ENCODE assay signal across 7 cellular contexts in the genomic region with DNA sequence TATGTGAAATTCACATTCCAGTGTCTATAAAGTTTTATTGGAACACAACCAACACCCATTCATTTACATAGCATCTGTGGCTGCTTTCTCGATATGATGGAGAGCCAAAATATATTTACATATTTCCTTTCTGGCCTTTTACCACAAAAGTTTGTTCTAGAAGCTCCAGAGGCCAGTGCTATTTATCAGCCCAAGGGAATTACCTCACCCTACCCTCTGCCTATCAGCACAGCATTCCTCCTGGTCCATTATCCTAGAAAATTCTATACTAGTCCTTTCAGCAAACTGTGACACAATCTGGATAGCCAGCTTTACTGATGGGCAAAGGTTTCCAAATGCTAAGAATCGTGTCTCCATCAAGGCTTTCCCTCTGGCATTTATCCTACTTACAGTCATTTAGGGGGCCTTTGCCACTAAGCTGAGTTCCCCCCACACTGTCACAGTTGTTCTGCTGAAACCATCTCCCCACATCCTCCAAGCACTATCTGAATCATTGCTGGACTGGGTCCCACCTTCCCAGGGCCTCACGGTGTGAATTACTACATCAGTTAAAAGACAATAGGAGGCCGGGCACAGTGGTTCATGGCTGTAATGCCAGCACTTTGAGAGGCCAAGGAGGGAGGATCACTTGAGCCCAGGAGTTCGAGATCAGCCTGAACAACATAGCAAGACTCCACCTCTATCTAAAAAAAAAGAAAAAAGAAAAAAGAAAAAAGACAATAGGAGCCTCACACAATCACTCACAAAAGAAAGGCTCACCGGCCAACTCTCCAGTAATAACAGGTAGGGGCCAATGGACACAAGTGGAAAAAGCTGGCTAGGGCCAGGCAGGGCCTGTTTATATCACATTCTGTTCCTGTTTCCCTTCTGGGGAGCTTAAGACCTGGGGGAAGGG. TPM values are rescaled to one million over a fixed set of nuclear protein-coding genes. Genes with fewer than 3 reads are reported as not detected.
A peak's percentile ranks its signal among the peaks of the same experiment; 100 is the strongest.
DNase-seq lines count a peak whose midpoint lies in the region; ATAC-seq, FAIRE-seq and TF ChIP-seq lines count a peak whose summit lies in the region.

No MANE protein-coding gene starts in this region.

- no peak overlapping the region for H3K4me2 ChIP-seq in mesendoderm (ENCODE audit: low read length)

- no peaks in the 10 kb centered on the region for H3K79me2 ChIP-seq in mesendoderm (ENCODE audit: control insufficient read depth, insufficient read depth, low read length)

- no peak for TF ChIP-seq POLR2A in GM12891 (IDR thresholded peaks at IDR 0.05; ENCODE audit: low read depth, low read length)

- no peak for TF ChIP-seq CTCF in HFFc6 (IDR thresholded peaks at IDR 0.05)

- FAIRE-seq in GM12891 (lab: Jason Lieb, UNC) = peak; percentile 59

- peak overlapping the region; percentile 84 for H3K27ac Mint-ChIP-seq in HFFc6
- H3K27ac Mint-ChIP-seq in activated naive CD8-positive, alpha-beta T cell = peak overlapping the region; percentile 25
- H3K27ac Mint-ChIP-seq in natural killer cell treated with Interleukin-12 subunit alpha and Interleukin-12 subunit beta and Interleukin-15 and Interleukin-18, amount 100 ng/mL, for 72 hours = peak overlapping the region; percentile 94 to 98

- H3K9ac ChIP-seq in mesendoderm (ENCODE audit: low read length) = no peak overlapping the region

- peak overlapping the region; percentile 28 for H3K4me3 Mint-ChIP-seq in HFFc6
- H3K4me3 Mint-ChIP-seq in activated naive CD8-positive, alpha-beta T cell = peak overlapping the region; percentile 48
- peak overlapping the region; percentile 80 for H3K4me3 Mint-ChIP-seq in natural killer cell treated with Interleukin-12 subunit alpha and Interleukin-12 subunit beta and Interleukin-15 and Interleukin-18, amount 100 ng/mL, for 72 hours

- no peaks in the 10 kb centered on the region for H3K79me1 ChIP-seq in mesendoderm (ENCODE audit: low read length)

- H2BK15ac ChIP-seq in mesendoderm (replicated peaks; ENCODE audit: low read depth) = no peak overlapping the region

- H3K4me3 ChIP-seq in mesendoderm (ENCODE audit: low read length) = no peak overlapping the region

- no peaks in the 10 kb centered on the region for H3K36me3 ChIP-seq in mesendoderm (ENCODE audit: control insufficient read depth, insufficient read depth, low read length)

- WGBS in mesendoderm (ENCODE audit: extremely low coverage, insufficient coverage, low lambda C conversion rate) = no CpG with 5 or more reads among the region's 6 CpGs

- H2BK120ac ChIP-seq in mesendoderm (ENCODE audit: low read depth, low read length) = no peak overlapping the region

- H3K36me3 Mint-ChIP-seq in HFFc6 (ENCODE audit: low read depth) = peaks cover 14% of the 10 kb centered on the region; the same call in 1 of the 2 replicates
- H3K36me3 Mint-ChIP-seq in activated naive CD8-positive, alpha-beta T cell = peaks cover 11% of the 10 kb centered on the region
- peaks cover 18% of the 10 kb centered on the region for H3K36me3 Mint-ChIP-seq in natural killer cell treated with Interleukin-12 subunit alpha and Interleukin-12 subunit beta and Interleukin-15 and Interleukin-18, amount 100 ng/mL, for 72 hours

- no peak overlapping the region for H3K18ac ChIP-seq in mesendoderm (ENCODE audit: low read length)

- H4K8ac ChIP-seq in mesendoderm (ENCODE audit: low read depth, low read length) = no peak overlapping the region

- no peak overlapping the region for H3K56ac ChIP-seq in mesendoderm (ENCODE audit: low read length)

- no peaks in the 10 kb centered on the region for H3K4me1 ChIP-seq in mesendoderm (ENCODE audit: control insufficient read depth, low read depth, low read length)

- no peak overlapping the region for H4K5ac ChIP-seq in mesendoderm (ENCODE audit: low read length)

- H3K27me3 Mint-ChIP-seq in HFFc6 (ENCODE audit: insufficient read depth) = no peaks in the 10 kb centered on the region; the same call in 1 of the 2 replicates
- H3K27me3 Mint-ChIP-seq in activated naive CD8-positive, alpha-beta T cell = no peaks in the 10 kb centered on the region
- H3K27me3 Mint-ChIP-seq in natural killer cell treated with Interleukin-12 subunit alpha and Interleukin-12 subunit beta and Interleukin-15 and Interleukin-18, amount 100 ng/mL, for 72 hours = no peaks in the 10 kb centered on the region

- peak; percentile 86 to 89 for ATAC-seq in natural killer cell treated with Interleukin-12 subunit alpha and Interleukin-12 subunit beta and Interleukin-15 and Interleukin-18, amount 100 ng/mL, for 72 hours
- no peak for ATAC-seq in left lobe of liver

- no peaks in the 10 kb centered on the region for H3K9me3 Mint-ChIP-seq in HFFc6
- no peaks in the 10 kb centered on the region for H3K9me3 Mint-ChIP-seq in activated naive CD8-positive, alpha-beta T cell (ENCODE audit: low read depth)
- H3K9me3 Mint-ChIP-seq in natural killer cell treated with Interleukin-12 subunit alpha and Interleukin-12 subunit beta and Interleukin-15 and Interleukin-18, amount 100 ng/mL, for 72 hours = no peaks in the 10 kb centered on the region

- no peak overlapping the region for H3K23ac ChIP-seq in mesendoderm (ENCODE audit: low read length)

- no peaks in the 10 kb centered on the region for H3K27me3 ChIP-seq in mesendoderm (ENCODE audit: insufficient read depth, low read length, poor library complexity)

- DNase-seq in GM12891 (ENCODE audit: insufficient read length, low spot score) (no peak), HFFc6 (no peak), mesendoderm (no peak), left lobe of liver (ENCODE audit: low spot score) (no peak), kidney glomerular epithelial cell (lab: John Stamatoyannopoulos, UW) (no peak)
- DNase-seq in natural killer cell treated with Interleukin-12 subunit alpha and Interleukin-12 subunit beta and Interleukin-15 and Interleukin-18, amount 100 ng/mL, for 72 hours (ENCODE audit: low spot score) = peak; percentile 76

- H3K27ac ChIP-seq in mesendoderm (ENCODE audit: low read depth, low read length) = no peak overlapping the region

- H3K4me1 Mint-ChIP-seq in HFFc6 (ENCODE audit: low read depth) = peaks cover 84% of the 10 kb centered on the region
- H3K4me1 Mint-ChIP-seq in activated naive CD8-positive, alpha-beta T cell (ENCODE audit: low read depth) = peaks cover 71% of the 10 kb centered on the region
- H3K4me1 Mint-ChIP-seq in natural killer cell treated with Interleukin-12 subunit alpha and Interleukin-12 subunit beta and Interleukin-15 and Interleukin-18, amount 100 ng/mL, for 72 hours (ENCODE audit: low read depth in 2 of 2) = peaks cover 46 to 58% of the 10 kb centered on the region in 2 donors

- H3K4ac ChIP-seq in mesendoderm (ENCODE audit: low read depth, low read length) = no peak overlapping the region

- no peak overlapping the region for H2BK5ac ChIP-seq in mesendoderm (ENCODE audit: low read length)

- H2AK5ac ChIP-seq in mesendoderm (ENCODE audit: low read length) = no peak overlapping the region

TF ChIP-seq in GM12891, 5 proteins besides CTCF, POLR2A, EP300 and RAD21:
- TF ChIP-seq POU2F2 (IDR thresholded peaks at IDR 0.05; ENCODE audit: low read depth, low read length) = 0 out of 2 replicates have a peak, but pooled peaks have one; percentile 67
- no peak for TF ChIP-seq PAX5 (IDR thresholded peaks at IDR 0.05; ENCODE audit: insufficient read depth, low read length, severe bottlenecking)
- TF ChIP-seq POLR2AphosphoS5 (IDR thresholded peaks at IDR 0.05; ENCODE audit: low read depth, low read length) = no peak
- TF ChIP-seq TAF1 (IDR thresholded peaks at IDR 0.05; ENCODE audit: low read depth, low read length) = no peak
- TF ChIP-seq SPI1 (IDR thresholded peaks at IDR 0.05; ENCODE audit: low read depth, low read length) = no peak

RNA-seq across cellular contexts. Expression of a gene that starts 12.1 kb away (rescaled TPM):
- polyA plus RNA-seq in GM12891 (2012; ENCODE audit: low read depth, missing spikeins) = 2.6 TPM
- 10 to 100 TPM; 14.8 to 20.4 (median 16.3) TPM for total RNA-seq in HFFc6 (2021; fragmentation: NEBNext Ultra II Directional; extraction: Animal tissue kit (Norgen Biotek cat#: 25700))
- total RNA-seq in natural killer cell treated with Interleukin-12 subunit alpha and Interleukin-12 subunit beta and Interleukin-15 and Interleukin-18, amount 100 ng/mL, for 72 hours = 10 to 100 TPM; 46.9 to 62.4 TPM
- 0.34 TPM for polyA plus RNA-seq in mesendoderm (2013, experiment 1 of 2)
- 0.31 TPM for polyA plus RNA-seq in mesendoderm (2013, experiment 2 of 2)
- 13.6 TPM for total RNA-seq in left lobe of liver

RNA-seq across cellular contexts. Expression of a gene that starts 30.5 kb away (rescaled TPM):
- 35.0 TPM for polyA plus RNA-seq in GM12891 (2012; ENCODE audit: low read depth, missing spikeins)
- 10 to 100 TPM; 38.7 to 47.2 (median 43.8) TPM for total RNA-seq in HFFc6 (2021; fragmentation: NEBNext Ultra II Directional; extraction: Animal tissue kit (Norgen Biotek cat#: 25700))
- total RNA-seq in natural killer cell treated with Interleukin-12 subunit alpha and Interleukin-12 subunit beta and Interleukin-15 and Interleukin-18, amount 100 ng/mL, for 72 hours = 10 to 100 TPM; 35.5 to 36.1 TPM
- polyA plus RNA-seq in mesendoderm (2013, experiment 1 of 2) = 71.4 TPM
- 69.3 TPM for polyA plus RNA-seq in mesendoderm (2013, experiment 2 of 2)
- total RNA-seq in left lobe of liver = 31.4 TPM

Comparison
In these comparisons a context has a peak if more than half of its experiments do, and no peak if none do; other contexts are left out.
1. H3K27ac Mint-ChIP-seq: peak in every context shown above with its lines; median percentile 96 in natural killer cell treated with Interleukin-12 subunit alpha and Interleukin-12 subunit beta and Interleukin-15 and Interleukin-18, amount 100 ng/mL, for 72 hours; 84 in HFFc6; 25 in activated naive CD8-positive, alpha-beta T cell.
2. H3K4me3 Mint-ChIP-seq: peak in every context shown above with its lines; median percentile 80 in natural killer cell treated with Interleukin-12 subunit alpha and Interleukin-12 subunit beta and Interleukin-15 and Interleukin-18, amount 100 ng/mL, for 72 hours; 48 in activated naive CD8-positive, alpha-beta T cell; 28 in HFFc6.